8 cellular contexts compared by ENCODE assay signal in the genomic region with DNA sequence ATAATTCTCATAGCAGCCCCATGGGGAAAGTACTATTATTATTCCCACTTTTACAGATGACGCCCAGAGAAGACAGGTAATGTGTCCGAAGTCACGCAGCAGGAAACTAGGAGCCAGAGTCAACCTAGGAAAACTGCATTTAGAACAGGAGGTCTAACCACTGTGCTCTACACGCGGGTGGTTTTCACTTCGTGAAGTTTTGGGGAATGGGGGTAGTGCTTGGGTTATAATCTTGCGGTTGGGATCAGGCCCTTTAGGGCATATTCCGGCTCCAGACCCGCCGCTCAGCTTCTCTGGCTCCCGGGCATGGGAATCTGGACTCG. TPM values are rescaled to one million over a fixed set of nuclear protein-coding genes. Genes with fewer than 3 reads are reported as not detected.
DNase-seq lines count a peak whose midpoint lies in the region; ATAC-seq and TF ChIP-seq lines count a peak whose summit lies in the region.

No MANE protein-coding gene starts in this region.

- H3K27me3 ChIP-seq in BJ (ENCODE audit: control insufficient read depth, insufficient read depth, low read length) (no peaks in the 10 kb centered on the region), dorsolateral prefrontal cortex (peaks cover 0 to 29% (median 4%) of the 10 kb centered on the region in 45 donors)

- peaks cover 16% of the 10 kb centered on the region for H3K36me3 ChIP-seq in BJ (ENCODE audit: control insufficient read depth, insufficient read depth, low read length)

- H3K36me3 Mint-ChIP-seq in nephron progenitor cell (ENCODE audit: low read depth): peaks cover 11% of the 10 kb centered on the region

- H3K4me1 Mint-ChIP-seq in nephron progenitor cell: peaks cover 82% of the 10 kb centered on the region

- peak overlapping the region; percentile 69 for H3K27ac Mint-ChIP-seq in nephron progenitor cell

- H3K4me3 ChIP-seq in BJ (ENCODE audit: low read depth, low read length) (peak overlapping the region; percentile 49), LNCaP clone FGC (ENCODE audit: low read depth, low read length) (peak overlapping the region; percentile 93), dorsolateral prefrontal cortex (peak overlapping the region; percentile 58 to 98 (median 90))

- H3K9me3 Mint-ChIP-seq in nephron progenitor cell: no peaks in the 10 kb centered on the region

- no peak for DNase-seq in BJ (ENCODE audit: low read depth)
- DNase-seq in LNCaP clone FGC (ENCODE audit: low read depth): no peak
- no peak for DNase-seq in dorsolateral prefrontal cortex
- no peak for DNase-seq in nephron progenitor cell
- no peak for DNase-seq in NCI-H510A (lab: John Stamatoyannopoulos, UW)

- no peak for TF ChIP-seq CTCF in BJ (IDR thresholded peaks at IDR 0.05; ENCODE audit: insufficient read depth, low read depth, low read length)
- TF ChIP-seq CTCF in LNCaP clone FGC (IDR thresholded peaks at IDR 0.05; ENCODE audit: control insufficient read depth, extremely low read depth, insufficient read depth): no peak
- no peak for TF ChIP-seq CTCF in dorsolateral prefrontal cortex (IDR thresholded peaks at IDR 0.05 in 54 of 56, conservative IDR thresholded peaks at IDR 0.05 in 2 of 56; ENCODE audit: low read depth in 1 of 56, partially characterized antibody in 56 of 56)
- no peak for TF ChIP-seq CTCF in nephron progenitor cell (IDR thresholded peaks at IDR 0.05)

- H3K27ac ChIP-seq in dorsolateral prefrontal cortex: peak overlapping the region in 56 of 59 donors; percentile 64 to 95 (median 87)

- intact Hi-C loops in dorsolateral prefrontal cortex (cut with DNase I): loop anchor here (2.0 to 10.0 kb wide), 5 partner anchors 45 to 265 kb away; a partner anchor contains a TSS

- peaks cover 9% of the 10 kb centered on the region for H3K27me3 Mint-ChIP-seq in nephron progenitor cell (ENCODE audit: low read depth, poor library complexity)

- POLR2A ChIA-PET in BJ (lab: Charles Lee): interaction anchor here (0.5 to 1.4 kb wide), 6 partner anchors 24 to 238 kb away, joined by 3 to 7 read pairs (median 4); no protein-coding TSS in a partner anchor

- H3K4me3 Mint-ChIP-seq in nephron progenitor cell: peak overlapping the region; percentile 79

- CTCF ChIA-PET in BJ (lab: Yijun Ruan, JAX): interaction anchor here (0.6 to 5.5 kb wide), 48 partner anchors 10 to 306 kb away, joined by 3 to 27 read pairs (median 4); no protein-coding TSS in a partner anchor

- ATAC-seq in GM18867 (IDR thresholded peaks at IDR 0.05; ENCODE audit: unreplicated experiment): no peak
- ATAC-seq in GM19328 (IDR thresholded peaks at IDR 0.05; ENCODE audit: unreplicated experiment): no peak
- ATAC-seq in HG03196 (IDR thresholded peaks at IDR 0.05; ENCODE audit: unreplicated experiment): no peak

RNA-seq across cellular contexts. Expression of a gene that starts 5.2 kb away (rescaled TPM):
- 1,575 and 2,338 TPM in 2 replicates for polyA plus RNA-seq in BJ (2011; rRNA removed)
- 714 and 743 TPM in 2 replicates for polyA minus RNA-seq in BJ (2011; rRNA and poly(A)+ RNA removed)
- 100 to 1,000 TPM in 115 of 120 experiments, 10 to 100 TPM in 5; 59.9 to 249 (median 139) TPM for total RNA-seq in dorsolateral prefrontal cortex
